11 cellular contexts compared by ENCODE assay signal in the genomic region with DNA sequence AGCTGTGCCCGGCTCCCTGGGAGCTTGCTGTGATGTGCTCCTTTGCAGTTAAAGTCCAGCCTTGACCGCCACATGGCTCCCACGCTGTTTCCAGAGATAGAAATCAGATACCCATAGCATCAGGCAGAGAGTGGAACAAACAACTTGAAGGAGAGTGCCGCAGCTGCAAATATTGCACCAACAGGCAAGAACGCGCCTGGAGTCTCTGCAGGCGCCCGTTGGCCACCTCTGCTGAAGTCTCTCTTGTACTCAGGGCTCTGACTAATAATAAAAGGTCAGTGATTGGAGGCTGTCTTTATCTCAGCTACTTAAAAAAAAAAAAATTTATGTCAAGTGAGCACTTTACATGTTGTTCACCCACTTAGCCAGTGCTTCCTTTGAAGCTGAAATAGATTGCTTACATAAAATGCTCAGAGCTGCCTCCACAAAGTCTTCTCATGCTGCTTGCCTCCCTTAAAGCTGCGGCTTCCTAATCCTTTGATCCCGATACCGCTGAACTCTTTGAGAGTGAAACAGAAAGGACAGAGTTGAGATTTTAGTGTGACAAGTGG. TPM values are rescaled to one million over a fixed set of nuclear protein-coding genes. Genes with fewer than 3 reads are reported as not detected.
A peak's percentile ranks its signal among the peaks of the same experiment; 100 is the strongest.
DNase-seq lines count a peak whose midpoint lies in the region; ATAC-seq and TF ChIP-seq lines count a peak whose summit lies in the region.
"Had no signal": no experiment of that assay in that cellular context is flagged by ENCODE, and none has a peak within 500 bp of the region (broad histone marks: within the 10 kb centered on the region; RNA-seq: fewer than 3 reads in every experiment).

No MANE protein-coding gene starts in this region.

- no peak overlapping the region for H3K4ac ChIP-seq in mesenchymal stem cell (ENCODE audit: low read depth in 1 of 2, low read length in 2 of 2)

- TF ChIP-seq CTCF in astrocyte of the spinal cord (IDR thresholded peaks at IDR 0.05; ENCODE audit: low read depth, low read length) = no peak

- H4K8ac ChIP-seq in mesenchymal stem cell (ENCODE audit: low read length) = no peak overlapping the region

- peaks cover 11% of the 10 kb centered on the region for H3K4me1 ChIP-seq in mesenchymal stem cell (ENCODE audit: control insufficient read depth, insufficient read depth, low read depth, low read length)

- H2AK5ac ChIP-seq in mesenchymal stem cell (ENCODE audit: low read length, severe bottlenecking) = no peak overlapping the region

- no peak overlapping the region for H2BK12ac ChIP-seq in mesenchymal stem cell (ENCODE audit: low read length in 2 of 2)

- no peaks in the 10 kb centered on the region for H3K27me3 ChIP-seq in mesenchymal stem cell (ENCODE audit: control insufficient read depth in 1 of 2, insufficient read depth in 1 of 2, low read length in 2 of 2)

- no peaks in the 10 kb centered on the region for H3K9me3 ChIP-seq in mesenchymal stem cell (ENCODE audit: control insufficient read depth, low read length)

- H4K91ac ChIP-seq in mesenchymal stem cell (ENCODE audit: low read length) = no peak overlapping the region

- H2AFZ ChIP-seq in mesenchymal stem cell (ENCODE audit: low read depth, low read length) = no peak overlapping the region

- H2BK5ac ChIP-seq in mesenchymal stem cell (ENCODE audit: low read depth, low read length, poor library complexity, severe bottlenecking) = no peak overlapping the region

- no peak overlapping the region for H3K4me3 ChIP-seq in astrocyte of the spinal cord (ENCODE audit: low read depth, low read length)
- H3K4me3 ChIP-seq in mesenchymal stem cell (ENCODE audit: insufficient read depth in 1 of 2, low read depth in 1 of 2, low read length in 2 of 2) = peak overlapping the region in 1 of 2 experiments; percentile 40

- DNase-seq in AG20443 (ENCODE audit: low spot score) = peak; percentile 47
- peak; percentile 47 for DNase-seq in NCI-H1092 treated with DMSO at 0.1 percent for 48 hours (lab: John Stamatoyannopoulos, UW)
- DNase-seq in astrocyte of the spinal cord (ENCODE audit: low read depth, low spot score) = peak; percentile 63
- DNase-seq in mesenchymal stem cell = peak; percentile 50
- DNase-seq in NCI-H226 = no peak
- DNase-seq: activated T-cell treated with anti-CD3 and anti-CD28 coated beads, Interleukin-2, amount 50 U/mL, for 4 hours; CD4-positive, alpha-beta memory T cell; T-helper 17 cell had no signal

- no peak overlapping the region for H3K23ac ChIP-seq in mesenchymal stem cell (ENCODE audit: low read length in 2 of 2)

- H2BK120ac ChIP-seq in mesenchymal stem cell (ENCODE audit: low read depth, low read length) = no peak overlapping the region

- H3K14ac ChIP-seq in mesenchymal stem cell (ENCODE audit: low read length in 2 of 2) = no peak overlapping the region

- peak overlapping the region; percentile 37 for H3K4me2 ChIP-seq in mesenchymal stem cell (ENCODE audit: low read length, poor library complexity, severe bottlenecking)

- H3K79me1 ChIP-seq in mesenchymal stem cell (replicated peaks; ENCODE audit: low read length, poor library complexity, severe bottlenecking) = peaks cover 22% of the 10 kb centered on the region

- peaks cover 0 to 4% of the 10 kb centered on the region in 2 experiments for H3K36me3 ChIP-seq in mesenchymal stem cell (ENCODE audit: control insufficient read depth in 1 of 2, insufficient read depth in 2 of 2, low read depth in 1 of 2, low read length in 2 of 2)

- WGBS in mesenchymal stem cell = 24% methylated on average over 7 of the region's 11 CpGs

- H3K27ac ChIP-seq in mesenchymal stem cell (ENCODE audit: low read length, poor library complexity, severe bottlenecking) = no peak overlapping the region

- H3K18ac ChIP-seq in mesenchymal stem cell (ENCODE audit: low read depth in 1 of 2, low read length in 2 of 2) = no peak overlapping the region

- no peak for ATAC-seq in HG02840 (IDR thresholded peaks at IDR 0.05; ENCODE audit: low FRiP score, unreplicated experiment)
- no peak for ATAC-seq in GM19467 (IDR thresholded peaks at IDR 0.05; ENCODE audit: unreplicated experiment)
- no peak for ATAC-seq in GM21576 (IDR thresholded peaks at IDR 0.05; ENCODE audit: unreplicated experiment)
- ATAC-seq: activated T-cell treated with anti-CD3 and anti-CD28 coated beads, Interleukin-2, amount 50 U/mL, for 4 hours; T-helper 17 cell had no signal

- in situ Hi-C loops in astrocyte of the spinal cord (cut with HindIII; ENCODE audit: low sequenced_read_pairs) = no loop called here

- H2BK15ac ChIP-seq in mesenchymal stem cell (ENCODE audit: low read depth, poor library complexity, severe bottlenecking) = no peak overlapping the region

- H3K9ac ChIP-seq in mesenchymal stem cell (ENCODE audit: low read length) = peak overlapping the region; percentile 46

RNA-seq across cellular contexts. Expression of a gene that starts 30.9 kb away (rescaled TPM):
- polyA plus RNA-seq in mesenchymal stem cell (2013, experiment 1 of 2) = 0.22 TPM
- polyA plus RNA-seq in mesenchymal stem cell (2013, experiment 2 of 2) = 0.30 TPM
- polyA plus RNA-seq: CD4-positive, alpha-beta memory T cell had no signal
